ENCODE assay signal across 7 cellular contexts in genomic region chr5:181203842-181204560, GRCh38. TPM values are rescaled to one million over a fixed set of nuclear protein-coding genes. Genes with fewer than 3 reads are reported as not detected.
DNase-seq lines count a peak whose midpoint lies in the region; ATAC-seq, FAIRE-seq and TF ChIP-seq lines count a peak whose summit lies in the region.
"Had no signal": no experiment of that assay in that cellular context is flagged by ENCODE, and none has a peak within 500 bp of the region (broad histone marks: within the 10 kb centered on the region; RNA-seq: fewer than 3 reads in every experiment).

No MANE protein-coding gene starts in this region.

- TF ChIP-seq CTCF in BJ (IDR thresholded peaks at IDR 0.05; ENCODE audit: insufficient read depth, low read depth, low read length) (no peak), HepG2 (CRISPR knock-in tag; IDR thresholded peaks at IDR 0.05) (no peak)

- H3K4me1 ChIP-seq in HepG2 (ENCODE audit: insufficient read depth, low read length) = peaks cover 38% of the 10 kb centered on the region

- H3K4me1 Mint-ChIP-seq in activated CD4-positive, alpha-beta memory T cell treated with anti-CD3 and anti-CD28 coated beads, Interleukin-2, amount 10 ng/mL, durations not matched to agents 7 days and 5 days = peaks cover 37% of the 10 kb centered on the region

- no peaks in the 10 kb centered on the region for H3K79me2 ChIP-seq in HepG2 (ENCODE audit: insufficient read depth, low read length)

- H3K27me3 ChIP-seq in BJ (ENCODE audit: control insufficient read depth, insufficient read depth, low read length) = no peaks in the 10 kb centered on the region
- H3K27me3 ChIP-seq in HepG2 (ENCODE audit: control insufficient read depth in 1 of 2, insufficient read depth in 2 of 2, low read length in 2 of 2) = peaks cover 4 to 68% of the 10 kb centered on the region in 2 experiments; a peak in 4 of 5 replicates

- intact Hi-C loops in HepG2 (cut with micrococcal nuclease; ENCODE audit: unreplicated experiment) = no loop called here

- H3K9me3 Mint-ChIP-seq in activated CD4-positive, alpha-beta memory T cell treated with anti-CD3 and anti-CD28 coated beads, Interleukin-2, amount 10 ng/mL, durations not matched to agents 7 days and 5 days = no peaks in the 10 kb centered on the region

- H3K27ac ChIP-seq in HepG2 (ENCODE audit: extremely low read length, insufficient read depth, low read length) = no peak overlapping the region

- peak overlapping the region; percentile 55 for H3K4me3 ChIP-seq in BJ (ENCODE audit: low read depth, low read length)
- H3K4me3 ChIP-seq in HepG2 (replicated peaks in 1 of 3; ENCODE audit: insufficient read depth in 1 of 3, low read depth in 2 of 3, low read length in 3 of 3) = peak overlapping the region; percentile 56 to 82 (median 67); a peak in 5 of 6 replicates

- no peak for FAIRE-seq in HepG2 (lab: Jason Lieb, UNC)

- TF ChIP-seq RAD21 in HepG2 (CRISPR knock-in tag; IDR thresholded peaks at IDR 0.05) = no peak

- ATAC-seq in HepG2 (no peak), HG03135 (IDR thresholded peaks at IDR 0.05; ENCODE audit: unreplicated experiment) (no peak)

- in situ Hi-C loops in HepG2 (cut with HindIII; ENCODE audit: extremely low pct_ligation_motif_present, low pct_unique_long_range_greater_than_20kb) = no loop called here

- POLR2A ChIA-PET in BJ (lab: Charles Lee) (interaction anchor here (0.5 to 1.2 kb wide), 2 partner anchors 13 to 19 kb away, joined by 3 to 5 read pairs; partner anchors contain the start of gene TRIM41), HepG2 (lab: Yijun Ruan, JAX) (interaction anchor here (0.7 to 7.4 kb wide), 3 partner anchors 12 to 1580 kb away, joined by 3 to 104 read pairs (median 3); no protein-coding TSS in a partner anchor)
- POLR2A ChIA-PET in activated CD4-positive, alpha-beta memory T cell treated with anti-CD3 and anti-CD28 coated beads, Interleukin-2, amount 10 ng/mL, durations not matched to agents 7 days and 5 days (lab: Charles Lee) = interaction anchor here (0.8 to 8.0 kb wide), 10 partner anchors 13 to 394 kb away, joined by 3 to 149 read pairs (median 7); partner anchors contain the start of genes RACK1, TRIM41 and TRIM52

- H3K4me3 Mint-ChIP-seq in activated CD4-positive, alpha-beta memory T cell treated with anti-CD3 and anti-CD28 coated beads, Interleukin-2, amount 10 ng/mL, durations not matched to agents 7 days and 5 days = peak overlapping the region; percentile 70

- H3K36me3 Mint-ChIP-seq in activated CD4-positive, alpha-beta memory T cell treated with anti-CD3 and anti-CD28 coated beads, Interleukin-2, amount 10 ng/mL, durations not matched to agents 7 days and 5 days (ENCODE audit: low read depth) = peaks cover 11% of the 10 kb centered on the region

- no peak for TF ChIP-seq POLR2A in HepG2 (IDR thresholded peaks at IDR 0.05; ENCODE audit: insufficient read depth in 1 of 2, low read depth in 2 of 2, low read length in 2 of 2)

- H3K27me3 Mint-ChIP-seq in activated CD4-positive, alpha-beta memory T cell treated with anti-CD3 and anti-CD28 coated beads, Interleukin-2, amount 10 ng/mL, durations not matched to agents 7 days and 5 days = peaks cover 52% of the 10 kb centered on the region

- TF ChIP-seq EP300 in HepG2 (IDR thresholded peaks at IDR 0.05; ENCODE audit: low read depth in 2 of 2, low read length in 2 of 2) (no peak), HepG2 (CRISPR knock-in tag; IDR thresholded peaks at IDR 0.05; ENCODE audit: borderline replicate concordance) (no peak)

- H3K4me2 ChIP-seq in HepG2 (ENCODE audit: low read depth, low read length) = peak overlapping the region; percentile 97

- BruUV-seq in HepG2 (replicated peaks; lab: Mats Ljungman, UMichigan) = no TSS peak

- DNase-seq in BJ (ENCODE audit: low read depth) (no peak), HepG2 (ENCODE audit: low spot score) (no peak), Ammon's horn (ENCODE audit: low spot score) (no peak)
- DNase-seq in activated CD4-positive, alpha-beta memory T cell treated with anti-CD3 and anti-CD28 coated beads, Interleukin-2, amount 10 ng/mL, durations not matched to agents 7 days and 5 days = no peak
- DNase-seq in activated CD4-positive, CD25-positive, alpha-beta regulatory T cell treated with anti-CD3 and anti-CD28 coated beads, Interleukin-2, amount 50 U/mL, for 72 hours = no peak

- under 1% methylated on average over 27 of the region's 47 CpGs for WGBS in HepG2 (ENCODE audit: low lambda C conversion rate)

- no peak overlapping the region for H3K9ac ChIP-seq in HepG2 (ENCODE audit: insufficient read depth, low read depth, low read length)

- no peaks in the 10 kb centered on the region for H3K9me3 ChIP-seq in HepG2 (ENCODE audit: low read length)

- no peak overlapping the region for H3K27ac Mint-ChIP-seq in activated CD4-positive, alpha-beta memory T cell treated with anti-CD3 and anti-CD28 coated beads, Interleukin-2, amount 10 ng/mL, durations not matched to agents 7 days and 5 days

- H3K36me3 ChIP-seq in BJ (ENCODE audit: control insufficient read depth, insufficient read depth, low read length) (no peaks in the 10 kb centered on the region), HepG2 (replicated peaks in 1 of 2; ENCODE audit: control insufficient read depth in 1 of 2, insufficient read depth in 2 of 2, low read length in 2 of 2) (no peaks in the 10 kb centered on the region)

- CTCF ChIA-PET in BJ (lab: Yijun Ruan, JAX) = interaction anchor here (1.1 to 1.7 kb wide), 4 partner anchors 11 to 58 kb away, joined by 3 to 4 read pairs (median 3); no protein-coding TSS in a partner anchor
- CTCF ChIA-PET in activated CD4-positive, alpha-beta memory T cell treated with anti-CD3 and anti-CD28 coated beads, Interleukin-2, amount 10 ng/mL, durations not matched to agents 7 days and 5 days (lab: Charles Lee) = interaction anchor here (0.7 to 4.1 kb wide), 3 partner anchors 12 to 36 kb away, joined by 3 to 29 read pairs (median 8); no protein-coding TSS in a partner anchor
- CTCF ChIA-PET in HepG2 (lab: Yijun Ruan, JAX; ENCODE audit: low intra/inter-chr PET ratio, low total read pairs) = no interaction called here

- H2AFZ ChIP-seq in HepG2 (ENCODE audit: low read length) = no peak overlapping the region

- H4K20me1 ChIP-seq in HepG2 (ENCODE audit: insufficient read depth, low read length) = no peaks in the 10 kb centered on the region

RNA-seq across cellular contexts. Expression of gene TRIM7, which starts 1.0 kb away (rescaled TPM):
- 3.2 and 3.9 TPM in 2 replicates for polyA plus RNA-seq in BJ (2011; rRNA removed)
- polyA minus RNA-seq in BJ (2011; rRNA and poly(A)+ RNA removed) = 0.71 and 0.77 TPM in 2 replicates
- total RNA-seq in activated CD4-positive, alpha-beta memory T cell treated with anti-CD3 and anti-CD28 coated beads, Interleukin-2, amount 10 ng/mL, durations not matched to agents 7 days and 5 days = 1 to 10 TPM; 1.9 to 2.0 TPM
- total RNA-seq in HepG2 (2016; rRNA removed; fragmentation: Illumina TruSeq; extraction: Trizol) = not detected in 2 replicates
- total RNA-seq in HepG2 (2016; cell fraction: cytosol; rRNA removed; fragmentation: Illumina TruSeq; extraction: Trizol; ENCODE audit: low read depth) = not detected in 2 replicates
- total RNA-seq in HepG2 (2016; cell fraction: insoluble cytoplasmic fraction; rRNA removed; fragmentation: Illumina TruSeq; extraction: Trizol) = not detected in 2 replicates
- total RNA-seq in HepG2 (2016; cell fraction: membrane; rRNA removed; fragmentation: Illumina TruSeq; extraction: Trizol) = not detected in 2 replicates
- not detected in 2 replicates for total RNA-seq in HepG2 (2016; cell fraction: nucleus; rRNA removed; fragmentation: Illumina TruSeq; extraction: Trizol)
- 0.10 and 0.13 TPM in 2 replicates for polyA plus RNA-seq in HepG2 (2011; rRNA removed)
- polyA plus RNA-seq in HepG2 (2011; cell fraction: cytosol; rRNA removed) = 0.11 and 0.13 TPM in 2 replicates
- 0.16 and 0.29 TPM in 2 replicates for polyA plus RNA-seq in HepG2 (2011; cell fraction: nucleus; rRNA removed)
- polyA plus RNA-seq in HepG2 (2012) = 0.13 TPM in 1 of 2 replicates, not detected in the other
- polyA plus RNA-seq in HepG2 (2016; cell fraction: cytosol; fragmentation: Illumina TruSeq; extraction: Trizol; ENCODE audit: low read depth) = not detected in 2 replicates
- polyA plus RNA-seq in HepG2 (2016; cell fraction: insoluble cytoplasmic fraction; fragmentation: Illumina TruSeq; extraction: Trizol; ENCODE audit: low read depth) = not detected in 2 replicates
- 0.23 TPM in 1 of 2 replicates, not detected in the other for polyA plus RNA-seq in HepG2 (2016; cell fraction: membrane; fragmentation: Illumina TruSeq; extraction: Trizol; ENCODE audit: low read depth)
- polyA plus RNA-seq in HepG2 (2016; cell fraction: nucleus; fragmentation: Illumina TruSeq; extraction: Trizol; ENCODE audit: insufficient read depth, low read depth) = not detected in 2 replicates
- 10.8 TPM in 1 of 2 replicates, not detected in the other for polyA minus RNA-seq in HepG2 (2011; rRNA and poly(A)+ RNA removed; ENCODE audit: low replicate concordance)
- 0.88 TPM in 1 of 2 replicates, not detected in the other for polyA minus RNA-seq in HepG2 (2011; cell fraction: cytosol; rRNA and poly(A)+ RNA removed)
- polyA minus RNA-seq in HepG2 (2011; cell fraction: nucleus; rRNA and poly(A)+ RNA removed) = 1.2 TPM in 1 of 2 replicates, not detected in the other

RNA-seq across cellular contexts. Expression of gene TRIM41, which starts 19.1 kb away (rescaled TPM):
- polyA plus RNA-seq in BJ (2011; rRNA removed) (15.2 and 15.9 TPM in 2 replicates), HepG2 (2011; rRNA removed) (10.2 and 10.9 TPM in 2 replicates)
- 5.5 and 8.2 TPM in 2 replicates for polyA minus RNA-seq in BJ (2011; rRNA and poly(A)+ RNA removed)
- 10 to 100 TPM; 42.4 to 43.7 TPM for total RNA-seq in activated CD4-positive, alpha-beta memory T cell treated with anti-CD3 and anti-CD28 coated beads, Interleukin-2, amount 10 ng/mL, durations not matched to agents 7 days and 5 days
- 10.9 and 16.7 TPM in 2 replicates for total RNA-seq in HepG2 (2016; rRNA removed; fragmentation: Illumina TruSeq; extraction: Trizol)
- total RNA-seq in HepG2 (2016; cell fraction: cytosol; rRNA removed; fragmentation: Illumina TruSeq; extraction: Trizol; ENCODE audit: low read depth) = 3.4 and 3.6 TPM in 2 replicates
- 12.4 and 16.7 TPM in 2 replicates for total RNA-seq in HepG2 (2016; cell fraction: insoluble cytoplasmic fraction; rRNA removed; fragmentation: Illumina TruSeq; extraction: Trizol)
- 9.1 and 9.7 TPM in 2 replicates for total RNA-seq in HepG2 (2016; cell fraction: membrane; rRNA removed; fragmentation: Illumina TruSeq; extraction: Trizol)
- 11.4 and 13.1 TPM in 2 replicates for total RNA-seq in HepG2 (2016; cell fraction: nucleus; rRNA removed; fragmentation: Illumina TruSeq; extraction: Trizol)
- 5.4 and 6.4 TPM in 2 replicates for polyA plus RNA-seq in HepG2 (2011; cell fraction: cytosol; rRNA removed)
- 66.0 and 81.3 TPM in 2 replicates for polyA plus RNA-seq in HepG2 (2011; cell fraction: nucleus; rRNA removed)
- 10.5 and 10.9 TPM in 2 replicates for polyA plus RNA-seq in HepG2 (2012)
- 2.6 and 3.0 TPM in 2 replicates for polyA plus RNA-seq in HepG2 (2016; cell fraction: cytosol; fragmentation: Illumina TruSeq; extraction: Trizol; ENCODE audit: low read depth)
- polyA plus RNA-seq in HepG2 (2016; cell fraction: insoluble cytoplasmic fraction; fragmentation: Illumina TruSeq; extraction: Trizol; ENCODE audit: low read depth) = 15.2 and 16.5 TPM in 2 replicates
- polyA plus RNA-seq in HepG2 (2016; cell fraction: membrane; fragmentation: Illumina TruSeq; extraction: Trizol; ENCODE audit: low read depth) = 7.8 and 8.3 TPM in 2 replicates
- 28.6 and 33.8 TPM in 2 replicates for polyA plus RNA-seq in HepG2 (2016; cell fraction: nucleus; fragmentation: Illumina TruSeq; extraction: Trizol; ENCODE audit: insufficient read depth, low read depth)
- 7.5 and 14.8 TPM in 2 replicates for polyA minus RNA-seq in HepG2 (2011; rRNA and poly(A)+ RNA removed; ENCODE audit: low replicate concordance)
- 3.3 and 3.7 TPM in 2 replicates for polyA minus RNA-seq in HepG2 (2011; cell fraction: cytosol; rRNA and poly(A)+ RNA removed)
- 17.4 and 18.8 TPM in 2 replicates for polyA minus RNA-seq in HepG2 (2011; cell fraction: nucleus; rRNA and poly(A)+ RNA removed)

RNA-seq across cellular contexts. Expression of gene RACK1, which starts 39.7 kb away (rescaled TPM):
- polyA plus RNA-seq in BJ (2011; rRNA removed) (6,186 and 8,520 TPM in 2 replicates), HepG2 (2011; rRNA removed) (6,141 and 6,693 TPM in 2 replicates)
- polyA minus RNA-seq in BJ (2011; rRNA and poly(A)+ RNA removed) = 5,808 and 12,219 TPM in 2 replicates
- 1,000 to 10,000 TPM; 1,749 to 1,772 TPM for total RNA-seq in activated CD4-positive, alpha-beta memory T cell treated with anti-CD3 and anti-CD28 coated beads, Interleukin-2, amount 10 ng/mL, durations not matched to agents 7 days and 5 days
- total RNA-seq in HepG2 (2016; rRNA removed; fragmentation: Illumina TruSeq; extraction: Trizol) = 2,514 and 3,226 TPM in 2 replicates
- 4,063 and 4,402 TPM in 2 replicates for total RNA-seq in HepG2 (2016; cell fraction: cytosol; rRNA removed; fragmentation: Illumina TruSeq; extraction: Trizol; ENCODE audit: low read depth)
- 2,554 and 3,310 TPM in 2 replicates for total RNA-seq in HepG2 (2016; cell fraction: insoluble cytoplasmic fraction; rRNA removed; fragmentation: Illumina TruSeq; extraction: Trizol)
- 5,165 and 5,275 TPM in 2 replicates for total RNA-seq in HepG2 (2016; cell fraction: membrane; rRNA removed; fragmentation: Illumina TruSeq; extraction: Trizol)
- 943 and 1,018 TPM in 2 replicates for total RNA-seq in HepG2 (2016; cell fraction: nucleus; rRNA removed; fragmentation: Illumina TruSeq; extraction: Trizol)
- polyA plus RNA-seq in HepG2 (2011; cell fraction: cytosol; rRNA removed) = 6,517 and 7,296 TPM in 2 replicates
- polyA plus RNA-seq in HepG2 (2011; cell fraction: nucleus; rRNA removed) = 2,166 and 2,467 TPM in 2 replicates
- 4,104 and 4,114 TPM in 2 replicates for polyA plus RNA-seq in HepG2 (2012)
- 3,699 and 3,997 TPM in 2 replicates for polyA plus RNA-seq in HepG2 (2016; cell fraction: cytosol; fragmentation: Illumina TruSeq; extraction: Trizol; ENCODE audit: low read depth)
- polyA plus RNA-seq in HepG2 (2016; cell fraction: insoluble cytoplasmic fraction; fragmentation: Illumina TruSeq; extraction: Trizol; ENCODE audit: low read depth) = 3,545 and 3,580 TPM in 2 replicates
- polyA plus RNA-seq in HepG2 (2016; cell fraction: membrane; fragmentation: Illumina TruSeq; extraction: Trizol; ENCODE audit: low read depth) = 4,862 and 5,343 TPM in 2 replicates
- 1,515 and 1,598 TPM in 2 replicates for polyA plus RNA-seq in HepG2 (2016; cell fraction: nucleus; fragmentation: Illumina TruSeq; extraction: Trizol; ENCODE audit: insufficient read depth, low read depth)
- 10,364 and 11,951 TPM in 2 replicates for polyA minus RNA-seq in HepG2 (2011; rRNA and poly(A)+ RNA removed; ENCODE audit: low replicate concordance)
- polyA minus RNA-seq in HepG2 (2011; cell fraction: cytosol; rRNA and poly(A)+ RNA removed) = 2,548 and 2,636 TPM in 2 replicates
- 1,064 and 1,481 TPM in 2 replicates for polyA minus RNA-seq in HepG2 (2011; cell fraction: nucleus; rRNA and poly(A)+ RNA removed)

RNA-seq across cellular contexts. Expression of gene OR2V2, which starts 56.6 kb away (rescaled TPM):
- polyA plus RNA-seq in BJ (2011; rRNA removed) (not detected in 2 replicates), HepG2 (2011; rRNA removed) (not detected in 2 replicates)
- not detected in 2 replicates for polyA minus RNA-seq in BJ (2011; rRNA and poly(A)+ RNA removed)
- not detected for total RNA-seq in activated CD4-positive, alpha-beta memory T cell treated with anti-CD3 and anti-CD28 coated beads, Interleukin-2, amount 10 ng/mL, durations not matched to agents 7 days and 5 days
- total RNA-seq in HepG2 (2016; rRNA removed; fragmentation: Illumina TruSeq; extraction: Trizol) = not detected in 2 replicates
- not detected in 2 replicates for total RNA-seq in HepG2 (2016; cell fraction: cytosol; rRNA removed; fragmentation: Illumina TruSeq; extraction: Trizol; ENCODE audit: low read depth)
- total RNA-seq in HepG2 (2016; cell fraction: insoluble cytoplasmic fraction; rRNA removed; fragmentation: Illumina TruSeq; extraction: Trizol) = not detected in 2 replicates
- not detected in 2 replicates for total RNA-seq in HepG2 (2016; cell fraction: membrane; rRNA removed; fragmentation: Illumina TruSeq; extraction: Trizol)
- not detected in 2 replicates for total RNA-seq in HepG2 (2016; cell fraction: nucleus; rRNA removed; fragmentation: Illumina TruSeq; extraction: Trizol)
- polyA plus RNA-seq in HepG2 (2011; cell fraction: cytosol; rRNA removed) = not detected in 2 replicates
- not detected in 2 replicates for polyA plus RNA-seq in HepG2 (2011; cell fraction: nucleus; rRNA removed)
- not detected in 2 replicates for polyA plus RNA-seq in HepG2 (2012)
- polyA plus RNA-seq in HepG2 (2016; cell fraction: cytosol; fragmentation: Illumina TruSeq; extraction: Trizol; ENCODE audit: low read depth) = not detected in 2 replicates
- polyA plus RNA-seq in HepG2 (2016; cell fraction: insoluble cytoplasmic fraction; fragmentation: Illumina TruSeq; extraction: Trizol; ENCODE audit: low read depth) = not detected in 2 replicates
- polyA plus RNA-seq in HepG2 (2016; cell fraction: membrane; fragmentation: Illumina TruSeq; extraction: Trizol; ENCODE audit: low read depth) = not detected in 2 replicates
- polyA plus RNA-seq in HepG2 (2016; cell fraction: nucleus; fragmentation: Illumina TruSeq; extraction: Trizol; ENCODE audit: insufficient read depth, low read depth) = not detected in 2 replicates
- not detected in 2 replicates for polyA minus RNA-seq in HepG2 (2011; rRNA and poly(A)+ RNA removed; ENCODE audit: low replicate concordance)
- not detected in 2 replicates for polyA minus RNA-seq in HepG2 (2011; cell fraction: cytosol; rRNA and poly(A)+ RNA removed)
- not detected in 2 replicates for polyA minus RNA-seq in HepG2 (2011; cell fraction: nucleus; rRNA and poly(A)+ RNA removed)
- total RNA-seq: liver had no signal
- polyA plus RNA-seq: liver had no signal

RNA-seq across cellular contexts. Expression of gene TRIM52, which starts 56.9 kb away (rescaled TPM):
- polyA plus RNA-seq in BJ (2011; rRNA removed) (6.3 and 6.7 TPM in 2 replicates), HepG2 (2011; rRNA removed) (11.6 and 11.7 TPM in 2 replicates)
- 5.7 and 6.4 TPM in 2 replicates for polyA minus RNA-seq in BJ (2011; rRNA and poly(A)+ RNA removed)
- total RNA-seq in activated CD4-positive, alpha-beta memory T cell treated with anti-CD3 and anti-CD28 coated beads, Interleukin-2, amount 10 ng/mL, durations not matched to agents 7 days and 5 days = 10 to 100 TPM; 24.0 to 24.2 TPM
- 5.7 and 7.2 TPM in 2 replicates for total RNA-seq in HepG2 (2016; rRNA removed; fragmentation: Illumina TruSeq; extraction: Trizol)
- total RNA-seq in HepG2 (2016; cell fraction: cytosol; rRNA removed; fragmentation: Illumina TruSeq; extraction: Trizol; ENCODE audit: low read depth) = 0.20 and 0.44 TPM in 2 replicates
- total RNA-seq in HepG2 (2016; cell fraction: insoluble cytoplasmic fraction; rRNA removed; fragmentation: Illumina TruSeq; extraction: Trizol) = 5.4 and 6.0 TPM in 2 replicates
- total RNA-seq in HepG2 (2016; cell fraction: membrane; rRNA removed; fragmentation: Illumina TruSeq; extraction: Trizol) = 2.1 and 2.2 TPM in 2 replicates
- total RNA-seq in HepG2 (2016; cell fraction: nucleus; rRNA removed; fragmentation: Illumina TruSeq; extraction: Trizol) = 10.3 and 12.8 TPM in 2 replicates
- polyA plus RNA-seq in HepG2 (2011; cell fraction: cytosol; rRNA removed) = 4.4 and 5.3 TPM in 2 replicates
- polyA plus RNA-seq in HepG2 (2011; cell fraction: nucleus; rRNA removed) = 16.4 and 22.4 TPM in 2 replicates
- polyA plus RNA-seq in HepG2 (2012) = 9.0 and 15.2 TPM in 2 replicates
- 0.20 and 0.26 TPM in 2 replicates for polyA plus RNA-seq in HepG2 (2016; cell fraction: cytosol; fragmentation: Illumina TruSeq; extraction: Trizol; ENCODE audit: low read depth)
- 5.4 and 5.6 TPM in 2 replicates for polyA plus RNA-seq in HepG2 (2016; cell fraction: insoluble cytoplasmic fraction; fragmentation: Illumina TruSeq; extraction: Trizol; ENCODE audit: low read depth)
- polyA plus RNA-seq in HepG2 (2016; cell fraction: membrane; fragmentation: Illumina TruSeq; extraction: Trizol; ENCODE audit: low read depth) = 0.95 and 1.1 TPM in 2 replicates
- 27.9 and 33.0 TPM in 2 replicates for polyA plus RNA-seq in HepG2 (2016; cell fraction: nucleus; fragmentation: Illumina TruSeq; extraction: Trizol; ENCODE audit: insufficient read depth, low read depth)
- 9.3 and 15.7 TPM in 2 replicates for polyA minus RNA-seq in HepG2 (2011; rRNA and poly(A)+ RNA removed; ENCODE audit: low replicate concordance)
- polyA minus RNA-seq in HepG2 (2011; cell fraction: cytosol; rRNA and poly(A)+ RNA removed) = 2.7 and 3.2 TPM in 2 replicates
- 22.7 and 24.9 TPM in 2 replicates for polyA minus RNA-seq in HepG2 (2011; cell fraction: nucleus; rRNA and poly(A)+ RNA removed)
